ENCODE assay signal across 8 cellular contexts in genomic region chr11:69640995-69641581, GRCh38. TPM values are rescaled to one million over a fixed set of nuclear protein-coding genes. Genes with fewer than 3 reads are reported as not detected.
DNase-seq lines count a peak whose midpoint lies in the region; ATAC-seq, FAIRE-seq and TF ChIP-seq lines count a peak whose summit lies in the region.

TSS of gene CCND1 (plus strand) at chr11:69641156. CDS start at chr11:69641314, 158 bp downstream.

- H2BK120ac ChIP-seq in H9 (ENCODE audit: low read depth, low read length, poor library complexity, severe bottlenecking), result peak within 1 kb of the TSS; percentile 39

- no peak within 1 kb of the TSS for H2AFZ ChIP-seq in H9 (ENCODE audit: low read length)
- peak within 1 kb of the TSS; percentile 65 for H2AFZ ChIP-seq in astrocyte (ENCODE audit: low read depth, low read length)

- peaks cover 3% of the 10 kb centered on the region for H3K79me1 ChIP-seq in H9 (ENCODE audit: insufficient read depth, low read depth, low read length, poor library complexity, severe bottlenecking)

- no peak within 1 kb of the TSS for H2AK5ac ChIP-seq in H9 (ENCODE audit: insufficient read length, low read length)

- H3K27ac ChIP-seq in BLaER1 (no peak within 1 kb of the TSS), H9 (ENCODE audit: insufficient read length, low read depth, low read length) (no peak within 1 kb of the TSS), astrocyte (ENCODE audit: low read depth, low read length) (peak within 1 kb of the TSS; percentile 94), right cardiac atrium (ENCODE audit: low read length) (peak within 1 kb of the TSS; percentile 79)

- H2BK5ac ChIP-seq in H9 (ENCODE audit: insufficient read length, low read length), result no peak within 1 kb of the TSS

- H3K9me3 ChIP-seq in BLaER1 (no peaks in the 10 kb centered on the region), H9 (ENCODE audit: control insufficient read depth, low read depth, low read length) (no peaks in the 10 kb centered on the region), astrocyte (ENCODE audit: insufficient read depth, low read depth, low read length) (no peaks in the 10 kb centered on the region), right cardiac atrium (ENCODE audit: control insufficient read depth, low read length) (no peaks in the 10 kb centered on the region)

- H3K36me3 ChIP-seq in BLaER1, result no peaks in the 10 kb centered on the region
- peaks cover 10% of the 10 kb centered on the region for H3K36me3 ChIP-seq in astrocyte (ENCODE audit: insufficient read depth, low read length)

- peak within 1 kb of the TSS; percentile 8; the same call in 1 of the 2 replicates for H3K4ac ChIP-seq in H9 (ENCODE audit: low read depth, low read length)

- peaks cover 21% of the 10 kb centered on the region for H3K23me2 ChIP-seq in H9 (ENCODE audit: insufficient read length, low read depth, low read length, poor library complexity, severe bottlenecking)

- H3K4me2 ChIP-seq in BLaER1, result peak within 1 kb of the TSS; percentile 98
- H3K4me2 ChIP-seq in H9 (ENCODE audit: insufficient read depth, insufficient read length, low read length), result peak within 1 kb of the TSS; percentile 84
- peak within 1 kb of the TSS; percentile 99 for H3K4me2 ChIP-seq in astrocyte (ENCODE audit: low read length)

- FAIRE-seq in astrocyte (lab: Jason Lieb, UNC), result no peak

- ATAC-seq in right cardiac atrium, result peak; percentile 50 to 53
- ATAC-seq in HG02642 (IDR thresholded peaks at IDR 0.05; ENCODE audit: poor library complexity, unreplicated experiment), result no peak
- no peak for ATAC-seq in GM18907 (IDR thresholded peaks at IDR 0.05; ENCODE audit: unreplicated experiment)

- no peak within 1 kb of the TSS for H4K8ac ChIP-seq in H9 (replicated peaks; ENCODE audit: insufficient read length, low read depth, low read length)

- no peak within 1 kb of the TSS for H2BK15ac ChIP-seq in H9 (ENCODE audit: low read depth, low read length)

- H4K91ac ChIP-seq in H9 (ENCODE audit: insufficient read length, low read depth, low read length), result peak within 1 kb of the TSS; percentile 48

- intact Hi-C loops in right cardiac atrium (cut with DNase I), result loop anchor here (2.0 to 10.0 kb wide), 6 partner anchors 344 to 1176 kb away; partner anchors contain the start of genes MYEOV (in 1 of the 4) and PPP6R3 (in 1 of the 4)

- H3K79me2 ChIP-seq in H9 (ENCODE audit: insufficient read depth, low read length) (no peaks in the 10 kb centered on the region), astrocyte (ENCODE audit: insufficient read depth, low read length) (peaks cover 65% of the 10 kb centered on the region)

- H3K23ac ChIP-seq in H9 (ENCODE audit: insufficient read length, low read depth, low read length), result no peak within 1 kb of the TSS

- TF ChIP-seq CTCF in H9 (conservative IDR thresholded peaks at IDR 0.05) (peak; percentile 38; the same call in 2 of the 3 replicates), astrocyte (IDR thresholded peaks at IDR 0.05; ENCODE audit: insufficient read depth, low read depth, low read length) (no peak)

- peaks cover 6 to 28% (median 20%) of the 10 kb centered on the region in 3 experiments; a peak in 6 of 7 replicates for H3K36me3 Mint-ChIP-seq in H9 (ENCODE audit: insufficient read depth in 1 of 3, low read depth in 3 of 3)
- no peaks in the 10 kb centered on the region for H3K36me3 Mint-ChIP-seq in astrocyte (ENCODE audit: low read depth, unreplicated experiment)

- H3K4me1 ChIP-seq in BLaER1 (peaks cover 41% of the 10 kb centered on the region), H9 (ENCODE audit: insufficient read depth, low read length) (no peaks in the 10 kb centered on the region), astrocyte (ENCODE audit: insufficient read depth, low read length) (peaks cover 53% of the 10 kb centered on the region), right cardiac atrium (ENCODE audit: control insufficient read depth, insufficient read depth, low read length) (no peaks in the 10 kb centered on the region)

- peak within 1 kb of the TSS; percentile 93 for H3K18ac ChIP-seq in H9 (ENCODE audit: insufficient read length, low read depth, low read length)

- H3K9me3 Mint-ChIP-seq in H9 (no peaks in the 10 kb centered on the region), astrocyte (ENCODE audit: unreplicated experiment) (no peaks in the 10 kb centered on the region)

- H3K27me3 ChIP-seq in BLaER1 (peaks cover 73% of the 10 kb centered on the region), H9 (ENCODE audit: insufficient read depth, low read length) (peaks cover 3% of the 10 kb centered on the region; the same call in 1 of the 2 replicates), astrocyte (ENCODE audit: insufficient read depth, low read length) (no peaks in the 10 kb centered on the region), right cardiac atrium (ENCODE audit: control insufficient read depth, insufficient read depth) (no peaks in the 10 kb centered on the region)

- no peak within 1 kb of the TSS for H3T11ph ChIP-seq in H9 (ENCODE audit: low read length)

- H3K4me3 Mint-ChIP-seq in H9, result peak within 1 kb of the TSS; percentile 89 to 94
- peak within 1 kb of the TSS; percentile 92 for H3K4me3 Mint-ChIP-seq in astrocyte (ENCODE audit: unreplicated experiment)

- H4K5ac ChIP-seq in H9 (ENCODE audit: insufficient read length, low read depth, low read length), result no peak within 1 kb of the TSS

- DNase-seq in H9 (peak; percentile 95), astrocyte (ENCODE audit: low read depth) (peak; percentile 87), right cardiac atrium (peak; percentile 75 to 91 (median 88)), pons (ENCODE audit: low spot score) (peak; percentile 65)

- H3K14ac ChIP-seq in H9 (ENCODE audit: insufficient read depth, low read length), result peak within 1 kb of the TSS; percentile 92

- peaks cover 10% of the 10 kb centered on the region for H3K27me3 Mint-ChIP-seq in H9 (ENCODE audit: low read depth)
- H3K27me3 Mint-ChIP-seq in astrocyte (ENCODE audit: low read depth, unreplicated experiment), result no peaks in the 10 kb centered on the region

- peaks cover 72% of the 10 kb centered on the region for H4K20me1 ChIP-seq in BLaER1
- H4K20me1 ChIP-seq in H9 (ENCODE audit: control insufficient read depth, insufficient read depth, insufficient read length), result no peaks in the 10 kb centered on the region
- H4K20me1 ChIP-seq in astrocyte (ENCODE audit: insufficient read depth, low read length), result peaks cover 33% of the 10 kb centered on the region

- H2BK12ac ChIP-seq in H9 (ENCODE audit: insufficient read length, low read depth, low read length), result peak within 1 kb of the TSS; percentile 77

- H3K9ac ChIP-seq in BLaER1, result no peak within 1 kb of the TSS
- H3K9ac ChIP-seq in H9 (ENCODE audit: extremely low read depth, insufficient read length, low read length), result peak within 1 kb of the TSS; percentile 77
- peak within 1 kb of the TSS; percentile 97 for H3K9ac ChIP-seq in astrocyte (ENCODE audit: low read length)

- no peak within 1 kb of the TSS for H2BK20ac ChIP-seq in H9 (ENCODE audit: low read depth, low read length, poor library complexity, severe bottlenecking)

- H3K4me1 Mint-ChIP-seq in H9 (peaks cover 19 to 27% of the 10 kb centered on the region in 2 experiments), astrocyte (ENCODE audit: low read depth, unreplicated experiment) (peaks cover 4% of the 10 kb centered on the region)

- H3K27ac Mint-ChIP-seq in H9 (peak within 1 kb of the TSS; percentile 72 to 97 (median 93); a peak in 5 of 7 replicates), astrocyte (ENCODE audit: unreplicated experiment) (peak within 1 kb of the TSS; percentile 84)

- H3K4me3 ChIP-seq in BLaER1 (peak within 1 kb of the TSS; percentile 71), astrocyte (ENCODE audit: insufficient read depth, low read depth, low read length) (peak within 1 kb of the TSS; percentile 98), right cardiac atrium (ENCODE audit: low read length) (peak within 1 kb of the TSS; percentile 92)

- no CpG with 5 or more reads among the region's 49 CpGs for WGBS in H9 (ENCODE audit: extremely low coverage, insufficient read length, low lambda C conversion rate)
- WGBS in right cardiac atrium, result under 1% methylated on average over 49 of the region's 49 CpGs

- no peak within 1 kb of the TSS for H3K56ac ChIP-seq in H9 (ENCODE audit: insufficient read length, low read depth, low read length)

TF ChIP-seq in PFSK-1, 5 proteins besides CTCF, POLR2A, EP300 and RAD21:
- TF ChIP-seq POLR2AphosphoS5 (IDR thresholded peaks at IDR 0.05; ENCODE audit: low read depth, low read length) (peak; percentile 99), SIN3A (IDR thresholded peaks at IDR 0.05; ENCODE audit: borderline replicate concordance, insufficient read depth, low read length) (peak; percentile 97), REST (IDR thresholded peaks at IDR 0.05; ENCODE audit: insufficient read depth in 1 of 2, low read depth in 2 of 2, low read length in 2 of 2) (0 out of 4 replicates have a peak, but pooled peaks of 1 of the 2 experiments have one; percentile 48), FOXP2 (optimal IDR thresholded peaks at IDR 0.05; ENCODE audit: borderline replicate concordance, extremely low read depth, extremely low read length, insufficient read depth) (no peak), TAF1 (IDR thresholded peaks at IDR 0.05; ENCODE audit: borderline replicate concordance, insufficient read depth, low read length) (peak; percentile 94)
TF ChIP-seq in PFSK-1: peak in this region for 4.

RNA-seq across cellular contexts. Expression of gene CCND1, which starts in this region (rescaled TPM):
- total RNA-seq in H9 (2021), result 372 and 399 TPM in 2 replicates
- polyA plus RNA-seq in PFSK-1 (2012; ENCODE audit: insufficient read length, low read depth), result 816 TPM
- total RNA-seq in astrocyte, result 248 and 482 TPM in 2 replicates
- 100 to 1,000 TPM; 113 to 149 (median 142) TPM for total RNA-seq in right cardiac atrium
- polyA plus RNA-seq in right cardiac atrium, result 55.9 TPM

Comparison
In these comparisons a context has a peak if more than half of its experiments do, and no peak if none do; other contexts are left out.
1. H3K27ac ChIP-seq: peak in astrocyte (single experiment) and right cardiac atrium (single experiment); none in BLaER1 (single experiment) and H9 (single experiment).
2. ATAC-seq: peak in right cardiac atrium (2 of 2); none in HG02642 (single experiment) and GM18907 (single experiment).
3. Peak in every context shown above with its lines, with median percentiles within 50 percentile points of each other: H3K4me2 ChIP-seq, H3K4me3 ChIP-seq and DNase-seq.